In the genomic region with DNA sequence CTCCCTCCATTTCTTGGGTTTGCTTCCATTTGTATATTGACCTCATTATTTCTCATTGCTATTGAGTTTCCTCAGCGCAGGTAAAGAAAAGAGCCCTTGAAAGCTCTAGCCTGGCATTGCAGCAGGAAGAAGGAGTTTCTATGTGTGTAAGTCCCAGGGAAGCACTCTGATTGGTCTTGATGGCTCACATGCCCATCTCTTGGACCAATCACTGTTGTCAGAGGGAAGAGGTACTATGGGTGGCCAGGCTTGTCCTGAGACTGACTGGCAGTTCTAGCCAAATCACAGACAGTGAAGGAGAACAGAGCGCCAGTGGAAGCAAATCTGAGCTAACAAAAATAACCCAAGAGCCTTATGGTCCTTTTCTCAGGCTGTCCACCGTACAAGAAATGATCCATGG, we compare ENCODE assay signal across 27 cellular contexts.
"Had no signal": no experiment of that assay in that cellular context is flagged by ENCODE, and none has a peak within 500 bp of the region (broad histone marks: within the 10 kb centered on the region; RNA-seq: fewer than 3 reads in every experiment).

No MANE protein-coding gene starts in this region.

- H3K27me3 ChIP-seq: right atrium auricular region, thyroid gland, vagina had no signal

- DNase-seq: effector memory CD8-positive, alpha-beta T cell; erythroblast; esophagus squamous epithelium; foreskin melanocyte; glutamatergic neuron; heart right ventricle; hippocampal formation; left cardiac atrium; left lung; mesenchymal stem cell; midbrain; naive thymus-derived CD4-positive, alpha-beta T cell; nephron progenitor cell; nucleus accumbens; stimulated activated CD4-positive, alpha-beta T cell treated with anti-CD3 and anti-CD28 coated beads, Interleukin-12 subunit alpha, Interleukin-12 subunit beta, amount 100 ng/mL, for 4 hours; stimulated activated CD4-positive, alpha-beta T cell treated with anti-CD3 and anti-CD28 coated beads, Interleukin-1b, Interleukin-23, amount 100 ng/mL, for 48 hours; stimulated activated CD4-positive, alpha-beta T cell treated with anti-CD3 and anti-CD28 coated beads, Interleukin-4, amount 100 ng/mL, for 1 hour; stimulated activated CD8-positive, alpha-beta memory T cell treated with anti-CD3 and anti-CD28 coated beads, Interleukin-4, amount 100 ng/mL, for 48 hours; stimulated activated naive CD4-positive, alpha-beta T cell; stimulated activated naive CD8-positive, alpha-beta T cell treated with anti-CD3 and anti-CD28 coated beads, Interleukin-15, amount 100 ng/mL, for 72 hours; thyroid gland; trophoblast cell had no signal

- ATAC-seq: effector memory CD8-positive, alpha-beta T cell; heart right ventricle; left lung; naive thymus-derived CD4-positive, alpha-beta T cell; sciatic nerve; stimulated activated naive CD8-positive, alpha-beta T cell treated with anti-CD3 and anti-CD28 coated beads, Interleukin-15, amount 100 ng/mL, for 72 hours had no signal

- H3K4me3 ChIP-seq: esophagus squamous epithelium, heart right ventricle, left lung, prostate gland, right atrium auricular region, smooth muscle cell, thyroid gland, vagina had no signal

- H3K4me1 ChIP-seq: left lung, prostate gland, thyroid gland had no signal

- H3K36me3 ChIP-seq: esophagus squamous epithelium, heart right ventricle, left lung, prostate gland, right atrium auricular region, thyroid gland, vagina had no signal

- H3K9me3 ChIP-seq: esophagus squamous epithelium, left lung, prostate gland, thyroid gland, vagina had no signal
